1 cellular context compared by ENCODE assay signal in genomic region chr21:33861125-33861524, GRCh38.
TF ChIP-seq lines count a peak whose summit lies in the region.

No MANE protein-coding gene starts in this region.

TF ChIP-seq in GM23338, 12 proteins besides CTCF, POLR2A, EP300 and RAD21 (continued from another document):
- no peak for TF ChIP-seq ZNF462 (CRISPR knock-in tag; IDR thresholded peaks at IDR 0.05)
- no peak for TF ChIP-seq CREB1 (CRISPR knock-in tag; IDR thresholded peaks at IDR 0.05; ENCODE audit: low read depth)
